In genomic region chr7:2680792-2681490, GRCh38 we compare ENCODE assay signal across 8 cellular contexts.
DNase-seq lines count a peak whose midpoint lies in the region; ATAC-seq and TF ChIP-seq lines count a peak whose summit lies in the region.

No MANE protein-coding gene starts in this region.

- H3K4me3 ChIP-seq in AG09309 (ENCODE audit: control insufficient read depth, low read depth, low read length): no peak overlapping the region

- no peak for ATAC-seq in GM21786 (IDR thresholded peaks at IDR 0.05; ENCODE audit: unreplicated experiment)

- DNase-seq in AG09309 (ENCODE audit: low read depth) (no peak), GM19240 (ENCODE audit: insufficient read length, low spot score) (peak; percentile 51), NCI-H69 (lab: John Stamatoyannopoulos, UW) (peak; percentile 72), erythroblast (lab: John Stamatoyannopoulos, UW) (peak; percentile 57 to 75), middle frontal gyrus (ENCODE audit: extremely low spot score, low spot score) (peak; percentile 72)
- DNase-seq in activated CD8-positive, alpha-beta memory T cell treated with anti-CD3 and anti-CD28 coated beads, Interleukin-2, amount 50 U/mL, for 4 hours: peak; percentile 56
- DNase-seq in stimulated activated CD8-positive, alpha-beta memory T cell treated with anti-CD3 and anti-CD28 coated beads, Interleukin-7, amount 100 ng/mL, for 24 hours (ENCODE audit: low read depth): peak; percentile 29

- TF ChIP-seq POLR2A in erythroblast (IDR thresholded peaks at IDR 0.05; ENCODE audit: low read length): no peak

- TF ChIP-seq CTCF in AG09309 (IDR thresholded peaks at IDR 0.05; ENCODE audit: control insufficient read depth, insufficient read depth, low read depth, low read length, missing control alignments): peak; percentile 87
